17 cellular contexts compared by ENCODE assay signal in genomic region chr9:128627906-128628305, GRCh38. TPM values are rescaled to one million over a fixed set of nuclear protein-coding genes. Genes with fewer than 3 reads are reported as not detected.
A peak's percentile ranks its signal among the peaks of the same experiment; 100 is the strongest.
DNase-seq lines count a peak whose midpoint lies in the region; ATAC-seq and TF ChIP-seq lines count a peak whose summit lies in the region.
"Had no signal": no experiment of that assay in that cellular context is flagged by ENCODE, and none has a peak within 500 bp of the region (broad histone marks: within the 10 kb centered on the region; RNA-seq: fewer than 3 reads in every experiment).

No MANE protein-coding gene starts in this region.

- H3K27me3 ChIP-seq in ascending aorta (no peaks in the 10 kb centered on the region), sigmoid colon (no peaks in the 10 kb centered on the region)
- H3K27me3 ChIP-seq: uterus had no signal

- TF ChIP-seq POLR2A in sigmoid colon (IDR thresholded peaks at IDR 0.05) = no peak

- H3K27ac ChIP-seq in ascending aorta (peak overlapping the region; percentile 59 to 67), sigmoid colon (peak overlapping the region; percentile 20 to 62 (median 32))
- H3K27ac ChIP-seq: SK-N-MC had no signal

- 83 to 89% methylated on average over 13 of the region's 13 CpGs for WGBS in sigmoid colon, 2 donors

- peaks cover 4 to 12% of the 10 kb centered on the region in 2 donors for H3K4me1 ChIP-seq in ascending aorta
- peaks cover 0 to 12% (median 7%) of the 10 kb centered on the region in 4 donors for H3K4me1 ChIP-seq in sigmoid colon
- H3K4me1 ChIP-seq: uterus had no signal

- ATAC-seq in left cardiac atrium = peak; percentile 1 to 2
- ATAC-seq: naive thymus-derived CD4-positive, alpha-beta T cell had no signal

- no peak for TF ChIP-seq CTCF in GM13976 (IDR thresholded peaks at IDR 0.05; ENCODE audit: borderline replicate concordance, control extremely low read depth, extremely low read depth, insufficient read depth, missing control alignments)
- TF ChIP-seq CTCF in ascending aorta (IDR thresholded peaks at IDR 0.05) = no peak
- no peak for TF ChIP-seq CTCF in sigmoid colon (IDR thresholded peaks at IDR 0.05)

- intact Hi-C loops in ascending aorta (cut with DNase I) (no loop called here), left cardiac atrium (cut with DNase I) (no loop called here), sigmoid colon (cut with DNase I) (no loop called here)

- in situ Hi-C loops in GM13976 (cut with MboI; ENCODE audit: low sequenced_read_pairs, unreplicated experiment) = no loop called here

- peaks cover 79 to 99% of the 10 kb centered on the region in 2 donors for H3K36me3 ChIP-seq in ascending aorta
- peaks cover 77 to 100% (median 87%) of the 10 kb centered on the region in 4 donors for H3K36me3 ChIP-seq in sigmoid colon
- H3K36me3 ChIP-seq: uterus had no signal

- DNase-seq in GM13976 (ENCODE audit: low spot score) (peak; percentile 27), ascending aorta (ENCODE audit: low spot score in 2 of 2) (no peak), left cardiac atrium (no peak), sigmoid colon (no peak), kidney glomerular epithelial cell (lab: John Stamatoyannopoulos, UW) (no peak), COLO829 (ENCODE audit: low spot score) (no peak), GF-D8 (lab: John Stamatoyannopoulos, UW) (no peak), pons (ENCODE audit: low spot score) (no peak)
- DNase-seq: activated naive CD4-positive, alpha-beta T cell treated with Interleukin-2 at 50 U/mL for 16 hours; GDM1; IMR-90; left colon; naive thymus-derived CD4-positive, alpha-beta T cell; NCI-H1105 treated with DMSO at 0.1 percent for 48 hours; stimulated activated CD4-positive, alpha-beta T cell treated with anti-CD3 and anti-CD28 coated beads, Interleukin-4, amount 100 ng/mL, for 1 hour had no signal

- TF ChIP-seq EP300 in sigmoid colon (IDR thresholded peaks at IDR 0.05) = no peak

- no peak overlapping the region for H3K4me3 ChIP-seq in ascending aorta
- no peak overlapping the region for H3K4me3 ChIP-seq in sigmoid colon
- H3K4me3 ChIP-seq: SK-N-MC, uterus had no signal

- no peaks in the 10 kb centered on the region for H3K9me3 ChIP-seq in ascending aorta
- no peaks in the 10 kb centered on the region for H3K9me3 ChIP-seq in sigmoid colon
- H3K9me3 ChIP-seq: uterus had no signal

RNA-seq across cellular contexts. Expression of gene DYNC2I2, which starts 28.7 kb away (rescaled TPM):
- total RNA-seq in ascending aorta (49.9 TPM), left cardiac atrium (10 to 100 TPM; 12.8 to 20.3 TPM), sigmoid colon (10 to 100 TPM; 21.6 to 33.0 (median 27.0) TPM)
- 10 to 100 TPM; 39.6 to 87.4 (median 43.9) TPM for polyA plus RNA-seq in sigmoid colon
